1 cellular context compared by ENCODE assay signal in genomic region chr6:84967965-84968364, GRCh38.
TF ChIP-seq lines count a peak whose summit lies in the region.

No MANE protein-coding gene starts in this region.

TF ChIP-seq in GM23338, 12 proteins besides CTCF, POLR2A, EP300 and RAD21 (continued from another document):
- no peak for TF ChIP-seq REST (IDR thresholded peaks at IDR 0.05; ENCODE audit: unreplicated experiment)
